In genomic region chr6:14705841-14706377, GRCh38 we compare ENCODE assay signal across 1 cellular context.
TF ChIP-seq lines count a peak whose summit lies in the region.

No MANE protein-coding gene starts in this region.

TF ChIP-seq in K562, 482 proteins besides CTCF, POLR2A, EP300 and RAD21 (continued from another document):
- TF ChIP-seq GMEB1 (CRISPR knock-in tag; IDR thresholded peaks at IDR 0.05) (peak; percentile 26; the same call in 1 of the 2 replicates), RBM14 (IDR thresholded peaks at IDR 0.05; ENCODE audit: borderline replicate concordance, insufficient read depth, low read depth, low read length) (no peak), ZNF589 (CRISPR knock-in tag; IDR thresholded peaks at IDR 0.05; ENCODE audit: low read depth) (peak; percentile 48; the same call in 1 of the 2 replicates), ARID3A (IDR thresholded peaks at IDR 0.05; ENCODE audit: borderline replicate concordance, low read depth, low read length) (0 out of 2 replicates have a peak, but pooled peaks have one; percentile 4), RBM25 (IDR thresholded peaks at IDR 0.05; ENCODE audit: low read depth, low read length, severe bottlenecking) (no peak), HSF4 (CRISPR knock-in tag; IDR thresholded peaks at IDR 0.05; ENCODE audit: borderline replicate concordance) (0 out of 2 replicates have a peak, but pooled peaks have one; percentile 20), DMBX1 (CRISPR knock-in tag; IDR thresholded peaks at IDR 0.05; ENCODE audit: borderline replicate concordance) (no peak), ZNF512 (tag; IDR thresholded peaks at IDR 0.05) (no peak), ZFP1 (CRISPR knock-in tag; IDR thresholded peaks at IDR 0.05) (peak; percentile 30; the same call in 1 of the 2 replicates), KLF6 (CRISPR knock-in tag; IDR thresholded peaks at IDR 0.05; ENCODE audit: borderline replicate concordance) (peak; percentile 60; the same call in 1 of the 2 replicates), SRF (CRISPR knock-in tag; IDR thresholded peaks at IDR 0.05) (0 out of 4 replicates have a peak, but pooled peaks of 1 of the 2 experiments have one; percentile 23), FOXO4 (CRISPR knock-in tag; IDR thresholded peaks at IDR 0.05) (peak; percentile 39; the same call in 1 of the 2 replicates), THAP12 (CRISPR knock-in tag; IDR thresholded peaks at IDR 0.05) (no peak), TCF15 (CRISPR knock-in tag; IDR thresholded peaks at IDR 0.05) (peak; percentile 62; the same call in 1 of the 2 replicates), ZNF445 (CRISPR knock-in tag; IDR thresholded peaks at IDR 0.05; ENCODE audit: low read depth) (0 out of 2 replicates have a peak, but pooled peaks have one; percentile 54), ZFP91 (CRISPR knock-in tag; IDR thresholded peaks at IDR 0.05) (no peak), SNIP1 (IDR thresholded peaks at IDR 0.05; ENCODE audit: low read depth) (no peak), HIVEP1 (CRISPR knock-in tag; IDR thresholded peaks at IDR 0.05) (0 out of 2 replicates have a peak, but pooled peaks have one; percentile 24), CHD1 (IDR thresholded peaks at IDR 0.05; ENCODE audit: low read length) (no peak), MITF (IDR thresholded peaks at IDR 0.05) (no peak), RHOXF2B (CRISPR knock-in tag; conservative IDR thresholded peaks at IDR 0.05) (no peak), LCOR (CRISPR knock-in tag; IDR thresholded peaks at IDR 0.05) (0 out of 2 replicates have a peak, but pooled peaks have one; percentile 49), ZNF644 (tag; IDR thresholded peaks at IDR 0.05; ENCODE audit: low read depth) (peak; percentile 11; the same call in 1 of the 2 replicates)
